Comparison of ENCODE assay signal across 23 cellular contexts in genomic region chr9:5553211-5553610, GRCh38. TPM values are rescaled to one million over a fixed set of nuclear protein-coding genes. Genes with fewer than 3 reads are reported as not detected.
DNase-seq lines count a peak whose midpoint lies in the region; ATAC-seq and TF ChIP-seq lines count a peak whose summit lies in the region.
"Had no signal": no experiment of that assay in that cellular context is flagged by ENCODE, and none has a peak within 500 bp of the region (broad histone marks: within the 10 kb centered on the region; RNA-seq: fewer than 3 reads in every experiment).

No MANE protein-coding gene starts in this region.

- ATAC-seq in GM21381 (IDR thresholded peaks at IDR 0.05; ENCODE audit: unreplicated experiment) (no peak), GM21515 (IDR thresholded peaks at IDR 0.05; ENCODE audit: unreplicated experiment) (no peak)
- ATAC-seq: K562; natural killer cell treated with Interleukin-12 subunit alpha and Interleukin-12 subunit beta and Interleukin-15 and Interleukin-18, amount 100 ng/mL, for 72 hours; Panc1 had no signal

- TF ChIP-seq CTCF in astrocyte of the cerebellum (IDR thresholded peaks at IDR 0.05; ENCODE audit: low read depth, low read length, missing control alignments) (no peak), fibroblast of the aortic adventitia (IDR thresholded peaks at IDR 0.05; ENCODE audit: insufficient read depth, low read length) (no peak)

- H3K27me3 Mint-ChIP-seq in activated CD4-positive, alpha-beta memory T cell treated with anti-CD3 and anti-CD28 coated beads for 36 hours: no peaks in the 10 kb centered on the region
- H3K27me3 Mint-ChIP-seq: activated CD4-positive, alpha-beta T cell treated with anti-CD3 and anti-CD28 coated beads, Interleukin-2, amount 10 ng/mL, durations not matched to agents 24 days and 14 days had no signal

- intact Hi-C loops in activated CD4-positive, alpha-beta memory T cell treated with anti-CD3 and anti-CD28 coated beads for 36 hours (cut with micrococcal nuclease): no loop called here

- no peak overlapping the region for H3K4me3 ChIP-seq in astrocyte of the cerebellum (ENCODE audit: low read depth, low read length)
- H3K4me3 ChIP-seq in fibroblast of the aortic adventitia (ENCODE audit: low read depth, low read length): no peak overlapping the region
- no peak overlapping the region for H3K4me3 ChIP-seq in skeletal muscle satellite cell (ENCODE audit: low read length)
- H3K4me3 ChIP-seq: K562, lung had no signal

- H3K9me3 Mint-ChIP-seq in activated CD4-positive, alpha-beta memory T cell treated with anti-CD3 and anti-CD28 coated beads for 36 hours: no peaks in the 10 kb centered on the region
- H3K9me3 Mint-ChIP-seq: endodermal cell; immature natural killer cell; natural killer cell treated with Interleukin-12 subunit alpha and Interleukin-12 subunit beta and Interleukin-15 and Interleukin-18, amount 100 ng/mL, for 72 hours had no signal

- CTCF ChIA-PET in activated CD4-positive, alpha-beta memory T cell treated with anti-CD3 and anti-CD28 coated beads for 36 hours (lab: Charles Lee): interaction anchor here (0.9 kb wide), 1 partner anchor 37 kb away, joined by 3 read pairs; no protein-coding TSS in a partner anchor

- no peak overlapping the region for H3K4me2 ChIP-seq in skeletal muscle satellite cell (ENCODE audit: low read length)

- H3K27me3 ChIP-seq in skeletal muscle satellite cell (ENCODE audit: control insufficient read depth, insufficient read depth, low read length): no peaks in the 10 kb centered on the region
- H3K27me3 ChIP-seq: BE2C had no signal

- POLR2A ChIA-PET in activated CD4-positive, alpha-beta memory T cell treated with anti-CD3 and anti-CD28 coated beads for 36 hours (lab: Charles Lee): no interaction called here

- peaks cover 57% of the 10 kb centered on the region for H3K4me1 ChIP-seq in skeletal muscle satellite cell (ENCODE audit: control insufficient read depth, insufficient read depth, low read length)
- H3K4me1 ChIP-seq: BE2C had no signal

- peak overlapping the region; percentile 64 for H3K9ac ChIP-seq in skeletal muscle satellite cell (ENCODE audit: low read depth, low read length)

- no peak overlapping the region for H3K27ac Mint-ChIP-seq in activated CD4-positive, alpha-beta memory T cell treated with anti-CD3 and anti-CD28 coated beads for 36 hours
- H3K27ac Mint-ChIP-seq: activated CD4-positive, alpha-beta T cell treated with anti-CD3 and anti-CD28 coated beads, Interleukin-2, amount 10 ng/mL, durations not matched to agents 24 days and 14 days; endodermal cell had no signal

- H3K4me3 Mint-ChIP-seq in activated CD4-positive, alpha-beta memory T cell treated with anti-CD3 and anti-CD28 coated beads for 36 hours: no peak overlapping the region
- H3K4me3 Mint-ChIP-seq: activated CD4-positive, alpha-beta T cell treated with anti-CD3 and anti-CD28 coated beads, Interleukin-2, amount 10 ng/mL, durations not matched to agents 24 days and 14 days; endodermal cell; immature natural killer cell had no signal

- peaks cover 22% of the 10 kb centered on the region for H3K4me1 Mint-ChIP-seq in activated CD4-positive, alpha-beta memory T cell treated with anti-CD3 and anti-CD28 coated beads for 36 hours (ENCODE audit: low read depth)
- H3K4me1 Mint-ChIP-seq: endodermal cell had no signal

- in situ Hi-C loops in astrocyte of the cerebellum (cut with HindIII; ENCODE audit: low sequenced_read_pairs): no loop called here

- H3K36me3 ChIP-seq in skeletal muscle satellite cell (ENCODE audit: insufficient read depth, low read length): no peaks in the 10 kb centered on the region
- H3K36me3 ChIP-seq: BE2C had no signal

- no peaks in the 10 kb centered on the region for H3K9me3 ChIP-seq in skeletal muscle satellite cell (replicated peaks; ENCODE audit: low read length)
- H3K9me3 ChIP-seq: BE2C had no signal

- H3K36me3 Mint-ChIP-seq in activated CD4-positive, alpha-beta memory T cell treated with anti-CD3 and anti-CD28 coated beads for 36 hours: no peaks in the 10 kb centered on the region

- peak; percentile 69 for DNase-seq in ELR (ENCODE audit: low read depth)
- peak; percentile 29 for DNase-seq in astrocyte of the cerebellum (ENCODE audit: low read depth)
- DNase-seq in fibroblast of the aortic adventitia (ENCODE audit: low read depth): peak; percentile 79
- DNase-seq in activated CD4-positive, alpha-beta memory T cell treated with anti-CD3 and anti-CD28 coated beads for 36 hours: no peak
- DNase-seq in NCI-H2081 (lab: John Stamatoyannopoulos, UW): no peak
- DNase-seq: activated CD4-positive, alpha-beta T cell treated with anti-CD3 and anti-CD28 coated beads, Interleukin-2, amount 10 ng/mL, durations not matched to agents 24 days and 14 days; activated naive CD4-positive, alpha-beta T cell treated with anti-CD3 and anti-CD28 coated beads, Interleukin-2, amount 50 U/mL, for 16 hours; activated T-cell treated with anti-CD3 and anti-CD28 coated beads, Interleukin-2, amount 50 U/mL, for 1 hour; BE2C; central memory CD4-positive, alpha-beta T cell; DMS 273 treated with DMSO at 0.1 percent for 48 hours; endodermal cell; immature natural killer cell; NCI-H1048; NCI-H748 treated with DMSO at 0.1 percent for 48 hours; retina had no signal

RNA-seq across cellular contexts. Expression of gene PDCD1LG2, which starts 42.9 kb away (rescaled TPM):
- 4.1 and 10.9 TPM in 2 replicates for total RNA-seq in fibroblast of the aortic adventitia (ENCODE audit: low replicate concordance)
- 9.2 and 10.4 TPM in 2 replicates for total RNA-seq in skeletal muscle satellite cell (2012; rRNA removed)
- under 1 TPM; 0.73 to 0.83 TPM for total RNA-seq in activated CD4-positive, alpha-beta memory T cell treated with anti-CD3 and anti-CD28 coated beads for 36 hours
- total RNA-seq: endodermal cell, K562 had no signal

Comparison
In these comparisons a context has a peak if more than half of its experiments do, and no peak if none do; other contexts are left out.
1. DNase-seq: peak in ELR (single experiment), astrocyte of the cerebellum (single experiment) and fibroblast of the aortic adventitia (single experiment); none in activated CD4-positive, alpha-beta memory T cell treated with anti-CD3 and anti-CD28 coated beads for 36 hours (single experiment) and NCI-H2081 (0 of 2).